Comparison of ENCODE assay signal across 32 cellular contexts in genomic region chr20:32637738-32638137, GRCh38. TPM values are rescaled to one million over a fixed set of nuclear protein-coding genes. Genes with fewer than 3 reads are reported as not detected.
"Had no signal": no experiment of that assay in that cellular context is flagged by ENCODE, and none has a peak within 500 bp of the region (broad histone marks: within the 10 kb centered on the region; RNA-seq: fewer than 3 reads in every experiment).

No MANE protein-coding gene starts in this region.

- H3K27ac Mint-ChIP-seq: dendritic cell treated with granulocyte-macrophage colony-stimulating factor and Interleukin-4, amounts not matched to agents 40 ng/mL and 50 ng/mL, for 4 days; nephron progenitor cell; progenitor cell of endocrine pancreas had no signal

- H3K9me3 ChIP-seq: colonic mucosa, esophagus muscularis mucosa, gastroesophageal sphincter, heart left ventricle, left lung, neutrophil, stomach, thyroid gland had no signal

- H2AFZ ChIP-seq: hepatocyte, parathyroid adenoma had no signal

- ATAC-seq: gastroesophageal sphincter; heart left ventricle; left cardiac atrium; left lung; naive thymus-derived CD4-positive, alpha-beta T cell; sciatic nerve had no signal

- H3K36me3 Mint-ChIP-seq: naive thymus-derived CD4-positive, alpha-beta T cell; type B pancreatic cell had no signal

- H3K9ac ChIP-seq: parathyroid adenoma had no signal

- H3K27me3 ChIP-seq: colonic mucosa, gastroesophageal sphincter, hepatocyte, left lung, neutrophil, thyroid gland had no signal

- H3K36me3 ChIP-seq: colonic mucosa, esophagus muscularis mucosa, gastroesophageal sphincter, heart left ventricle, left lung, neutrophil, stomach, thyroid gland had no signal

- FAIRE-seq: endothelial cell of umbilical vein had no signal

- H3K79me2 ChIP-seq: hepatocyte, parathyroid adenoma had no signal

- DNase-seq: colonic mucosa; effector CD8-positive, alpha-beta T cell; foreskin keratinocyte; heart left ventricle; left cardiac atrium; left lung; mesenchymal stem cell; midbrain; nephron progenitor cell; stimulated activated CD4-positive, alpha-beta T cell treated with anti-CD3 and anti-CD28 coated beads, Interleukin-12 subunit alpha, Interleukin-12 subunit beta, amount 100 ng/mL, for 4 hours; stimulated activated CD4-positive, alpha-beta T cell treated with anti-CD3 and anti-CD28 coated beads, Interleukin-1b, Interleukin-23, amount 100 ng/mL, for 48 hours; stimulated activated CD4-positive, alpha-beta T cell treated with anti-CD3 and anti-CD28 coated beads, Interleukin-4, amount 100 ng/mL, for 1 hour; stimulated activated CD8-positive, alpha-beta memory T cell treated with anti-CD3 and anti-CD28 coated beads, Interleukin-4, amount 100 ng/mL, for 48 hours; stimulated activated naive CD4-positive, alpha-beta T cell treated with Interleukin-2 at 50 U/mL for 16 hours; stomach; thyroid gland had no signal

- H3K4me2 ChIP-seq: hepatocyte, smooth muscle cell had no signal

- H3K4me3 Mint-ChIP-seq: dendritic cell treated with granulocyte-macrophage colony-stimulating factor and Interleukin-4, amounts not matched to agents 40 ng/mL and 50 ng/mL, for 4 days; naive thymus-derived CD4-positive, alpha-beta T cell; nephron progenitor cell; type B pancreatic cell had no signal

- H3K27ac ChIP-seq: colonic mucosa, esophagus muscularis mucosa, foreskin keratinocyte, gastroesophageal sphincter, heart left ventricle, hepatocyte, left lung, neutrophil, parathyroid adenoma, stomach, thyroid gland had no signal

- H3K9me3 Mint-ChIP-seq: dendritic cell treated with granulocyte-macrophage colony-stimulating factor and Interleukin-4, amounts not matched to agents 40 ng/mL and 50 ng/mL, for 4 days; naive thymus-derived CD4-positive, alpha-beta T cell; nephron progenitor cell; type B pancreatic cell had no signal

- H3K4me3 ChIP-seq: colonic mucosa, esophagus muscularis mucosa, gastroesophageal sphincter, heart left ventricle, hepatocyte, left lung, smooth muscle cell, stomach, thyroid gland had no signal

- H3K4me1 ChIP-seq: colonic mucosa, left lung, parathyroid adenoma, stomach, thyroid gland had no signal

RNA-seq across cellular contexts. Expression of gene C20orf203, which starts 36.0 kb away (rescaled TPM):
- total RNA-seq: colonic mucosa, endothelial cell of umbilical vein, epithelial cell of proximal tubule, foreskin keratinocyte, hepatocyte, kidney epithelial cell, left cardiac atrium, left lung, lung microvascular endothelial cell, mucosa of gallbladder had no signal
- polyA plus RNA-seq: endothelial cell of umbilical vein, foreskin keratinocyte, heart left ventricle, hepatocyte, smooth muscle cell had no signal
